Comparison of ENCODE assay signal across 9 cellular contexts in genomic region chr1:40038693-40039092, GRCh38. TPM values are rescaled to one million over a fixed set of nuclear protein-coding genes. Genes with fewer than 3 reads are reported as not detected.
DNase-seq lines count a peak whose midpoint lies in the region; ATAC-seq and TF ChIP-seq lines count a peak whose summit lies in the region.
"Had no signal": no experiment of that assay in that cellular context is flagged by ENCODE, and none has a peak within 500 bp of the region (broad histone marks: within the 10 kb centered on the region; RNA-seq: fewer than 3 reads in every experiment).

No MANE protein-coding gene starts in this region.

- H3K4me3 Mint-ChIP-seq in neural crest cell = peak overlapping the region; percentile 97

- intact Hi-C loops in body of pancreas (cut with DNase I) = no loop called here

- H3K36me3 ChIP-seq in Loucy (ENCODE audit: insufficient read depth, low read length) (no peaks in the 10 kb centered on the region), body of pancreas (replicated peaks in 1 of 2; ENCODE audit: insufficient read depth in 1 of 2, low read depth in 2 of 2) (no peaks in the 10 kb centered on the region)

- peak overlapping the region; percentile 96 to 98 (median 98) for H3K27ac ChIP-seq in body of pancreas

- H3K4me2 ChIP-seq in Loucy (ENCODE audit: low read depth, low read length, poor library complexity, severe bottlenecking) = peak overlapping the region; percentile 88

- H3K27ac Mint-ChIP-seq in neural crest cell (ENCODE audit: unreplicated experiment) = no peak overlapping the region

- no peak for TF ChIP-seq POLR2A in body of pancreas (IDR thresholded peaks at IDR 0.05)

- TF ChIP-seq CTCF in Loucy (conservative IDR thresholded peaks at IDR 0.05; ENCODE audit: low read length) = no peak
- TF ChIP-seq CTCF in body of pancreas (IDR thresholded peaks at IDR 0.05) = no peak
- TF ChIP-seq CTCF in neural crest cell (conservative IDR thresholded peaks at IDR 0.05) = no peak

- H3F3A ChIP-seq in Loucy (ENCODE audit: low read depth) = peaks cover 13% of the 10 kb centered on the region

- H3K27me3 Mint-ChIP-seq in neural crest cell (ENCODE audit: low read depth) = no peaks in the 10 kb centered on the region

- peaks cover 31% of the 10 kb centered on the region for H3K79me2 ChIP-seq in Loucy (ENCODE audit: insufficient read depth, low read length)

- H3K9ac ChIP-seq in Loucy (ENCODE audit: low read depth, low read length, poor library complexity, severe bottlenecking) = peak overlapping the region; percentile 99

- WGBS in body of pancreas, 2 donors = 55 to 77% methylated on average over 3 of the region's 3 CpGs

- peak overlapping the region; percentile 97 for H3K4me3 ChIP-seq in Loucy (ENCODE audit: low read length, poor library complexity, severe bottlenecking)
- H3K4me3 ChIP-seq in body of pancreas = no peak overlapping the region

- no peaks in the 10 kb centered on the region for H3K9me3 ChIP-seq in Loucy (ENCODE audit: insufficient read depth, low read depth, low read length)
- no peaks in the 10 kb centered on the region for H3K9me3 ChIP-seq in body of pancreas

- H3K36me3 Mint-ChIP-seq in neural crest cell (ENCODE audit: low read depth) = no peaks in the 10 kb centered on the region

- DNase-seq in CD1c-positive myeloid dendritic cell (ENCODE audit: extremely low spot score) (peak; percentile 56), body of pancreas (no peak), neural crest cell (ENCODE audit: low read depth, low spot score) (no peak), DMS79 (lab: John Stamatoyannopoulos, UW) (no peak), NCI-H2107 (lab: John Stamatoyannopoulos, UW) (no peak)
- DNase-seq: NCI-H146 had no signal

- no peaks in the 10 kb centered on the region for H3K9me3 Mint-ChIP-seq in neural crest cell

- peaks cover 22% of the 10 kb centered on the region for H4K20me1 ChIP-seq in Loucy (ENCODE audit: insufficient read depth, low read length, poor library complexity, severe bottlenecking)

- peaks cover 56% of the 10 kb centered on the region for H3K4me1 ChIP-seq in Loucy (ENCODE audit: insufficient read depth, low read length, poor library complexity, severe bottlenecking)
- peaks cover 43% of the 10 kb centered on the region for H3K4me1 ChIP-seq in body of pancreas

- ATAC-seq in body of pancreas (no peak), GM19395 (IDR thresholded peaks at IDR 0.05; ENCODE audit: unreplicated experiment) (no peak), GM18511 (IDR thresholded peaks at IDR 0.05; ENCODE audit: unreplicated experiment) (no peak)

- no peaks in the 10 kb centered on the region for H3K9me2 ChIP-seq in Loucy (replicated peaks; ENCODE audit: low read depth, low read length)

- no peak overlapping the region for H2AFZ ChIP-seq in Loucy (ENCODE audit: low read length)

- H3K27me3 ChIP-seq in Loucy (ENCODE audit: insufficient read depth, low read length, poor library complexity, severe bottlenecking) (peaks cover 5% of the 10 kb centered on the region), body of pancreas (no peaks in the 10 kb centered on the region)

- peaks cover 41% of the 10 kb centered on the region for H3K4me1 Mint-ChIP-seq in neural crest cell

RNA-seq across cellular contexts. Expression of gene CAP1, which starts 1.8 kb away (rescaled TPM):
- total RNA-seq in body of pancreas (10 to 100 TPM; 60.7 to 66.3 TPM), neural crest cell (213 TPM in 2 replicates)

RNA-seq across cellular contexts. Expression of gene PPT1, which starts 58.4 kb away (rescaled TPM):
- total RNA-seq in body of pancreas (10 to 100 TPM; 26.4 to 28.5 TPM), neural crest cell (91.2 and 95.4 TPM in 2 replicates)
